Comparison of ENCODE assay signal across 1 cellular context in the genomic region with DNA sequence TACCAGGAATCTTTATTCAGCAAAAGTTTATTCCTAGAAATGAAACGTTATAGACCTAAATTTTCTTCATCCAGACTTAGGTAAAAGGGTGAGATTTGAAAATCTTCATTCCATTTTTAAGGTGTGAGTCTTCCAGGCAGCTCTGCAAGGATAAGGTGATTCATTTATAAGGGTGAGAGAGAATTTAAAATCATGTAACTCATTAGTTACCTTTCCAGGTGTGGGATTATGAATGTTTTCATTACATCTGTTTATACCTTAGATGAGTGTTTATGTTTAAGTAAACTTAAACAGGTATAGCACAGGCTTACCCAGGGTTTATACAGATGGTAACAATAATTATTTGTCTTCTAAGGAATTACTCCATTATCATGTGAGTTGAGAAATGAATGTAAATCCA.
TF ChIP-seq lines count a peak whose summit lies in the region.

No MANE protein-coding gene starts in this region.

TF ChIP-seq in IMR-90, 13 proteins besides CTCF, POLR2A, EP300 and RAD21 (continued from another document):
- TF ChIP-seq, protein P1, sequence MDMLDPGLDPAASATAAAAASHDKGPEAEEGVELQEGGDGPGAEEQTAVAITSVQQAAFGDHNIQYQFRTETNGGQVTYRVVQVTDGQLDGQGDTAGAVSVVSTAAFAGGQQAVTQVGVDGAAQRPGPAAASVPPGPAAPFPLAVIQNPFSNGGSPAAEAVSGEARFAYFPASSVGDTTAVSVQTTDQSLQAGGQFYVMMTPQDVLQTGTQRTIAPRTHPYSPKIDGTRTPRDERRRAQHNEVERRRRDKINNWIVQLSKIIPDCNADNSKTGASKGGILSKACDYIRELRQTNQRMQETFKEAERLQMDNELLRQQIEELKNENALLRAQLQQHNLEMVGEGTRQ (IDR thresholded peaks at IDR 0.05; ENCODE audit: low read depth, low read length): no peak
- TF ChIP-seq SMC3 (IDR thresholded peaks at IDR 0.05; ENCODE audit: low read depth, low read length) (no peak), ELK1 (IDR thresholded peaks at IDR 0.05; ENCODE audit: borderline replicate concordance, low read depth, low read length) (no peak), RFX5 (IDR thresholded peaks at IDR 0.05; ENCODE audit: low read depth, low read length) (no peak)
